Comparison of ENCODE assay signal across 12 cellular contexts in genomic region chr15:67745059-67745993, GRCh38.
A peak's percentile ranks its signal among the peaks of the same experiment; 100 is the strongest.
DNase-seq lines count a peak whose midpoint lies in the region; ATAC-seq, FAIRE-seq and TF ChIP-seq lines count a peak whose summit lies in the region.
"Had no signal": no experiment of that assay in that cellular context is flagged by ENCODE, and none has a peak within 500 bp of the region (broad histone marks: within the 10 kb centered on the region; RNA-seq: fewer than 3 reads in every experiment).

No MANE protein-coding gene starts in this region.

- BruUV-seq in HCT116 (replicated peaks; lab: Mats Ljungman, UMichigan) (no TSS peak), OCI-LY7 (replicated peaks; lab: Mats Ljungman, UMichigan) (no TSS peak)

- FAIRE-seq in islet of Langerhans (lab: Jason Lieb, UNC) = peak; percentile 82

- peaks cover 56% of the 10 kb centered on the region for H3K4me1 Mint-ChIP-seq in CD14-positive monocyte
- H3K4me1 Mint-ChIP-seq in activated naive CD8-positive, alpha-beta T cell (ENCODE audit: low read depth) = peaks cover 60% of the 10 kb centered on the region

- H3K9me2 ChIP-seq in HCT116 (ENCODE audit: insufficient read depth) = no peaks in the 10 kb centered on the region
- H3K9me2 ChIP-seq in OCI-LY7 (ENCODE audit: insufficient read depth, low read length) = no peaks in the 10 kb centered on the region

- H3K9me3 Mint-ChIP-seq in CD14-positive monocyte = no peaks in the 10 kb centered on the region
- H3K9me3 Mint-ChIP-seq in activated naive CD8-positive, alpha-beta T cell (ENCODE audit: low read depth) = no peaks in the 10 kb centered on the region

- intact Hi-C loops in CD14-positive monocyte (cut with micrococcal nuclease) = no loop called here
- intact Hi-C loops in HCT116 (cut with micrococcal nuclease) = no loop called here
- intact Hi-C loops in OCI-LY7 (cut with micrococcal nuclease; ENCODE audit: unreplicated experiment) = no loop called here

- no peak for DNase-seq in CD14-positive monocyte (ENCODE audit: low spot score)
- DNase-seq in HCT116 (ENCODE audit: low read depth, low spot score) = no peak
- no peak for DNase-seq in HK-2 (ENCODE audit: unreplicated experiment)
- DNase-seq in Ammon's horn (ENCODE audit: low spot score) = no peak
- no peak for DNase-seq in pons (ENCODE audit: low spot score)
- no peak for DNase-seq in OCI-LY7 (ENCODE audit: low spot score)
- DNase-seq: activated CD8-positive, alpha-beta memory T cell treated with anti-CD3 and anti-CD28 coated beads, Interleukin-2, amount 50 U/mL, for 4 hours; heart right ventricle; NCI-H526; right cardiac atrium had no signal

- H3K27me3 Mint-ChIP-seq in CD14-positive monocyte (ENCODE audit: low read depth in 3 of 3) = peaks cover 0 to 3% (median 0%) of the 10 kb centered on the region in 3 donors
- H3K27me3 Mint-ChIP-seq in activated naive CD8-positive, alpha-beta T cell = no peaks in the 10 kb centered on the region

- H3K4me1 ChIP-seq in HCT116 (ENCODE audit: control insufficient read depth in 1 of 2, insufficient read depth in 2 of 2, low read length in 2 of 2) (no peaks in the 10 kb centered on the region), OCI-LY7 (ENCODE audit: insufficient read depth, low read length, poor library complexity, severe bottlenecking) (no peaks in the 10 kb centered on the region)

- H3K79me2 ChIP-seq in HCT116 (ENCODE audit: insufficient read depth, low read length) (no peaks in the 10 kb centered on the region), OCI-LY7 (ENCODE audit: insufficient read depth, low read depth, low read length) (no peaks in the 10 kb centered on the region)

- RAD21 ChIA-PET in HCT116 (lab: Charles Lee; ENCODE audit: low non-redundant PET in 1 of 2, low total read pairs in 2 of 2, uncharacterized antibody in 2 of 2, unreplicated experiment in 2 of 2) = no interaction called here

- no peak for TF ChIP-seq POLR2A in HCT116 (IDR thresholded peaks at IDR 0.05; ENCODE audit: borderline replicate concordance, extremely low read depth, insufficient read depth, insufficient read length)

- no peak for TF ChIP-seq CTCF in CD14-positive monocyte (IDR thresholded peaks at IDR 0.05)
- TF ChIP-seq CTCF in HCT116 (IDR thresholded peaks at IDR 0.05 in 2 of 3, conservative IDR thresholded peaks at IDR 0.05 in 1 of 3; ENCODE audit: borderline replicate concordance in 1 of 3, insufficient read depth in 1 of 3, low read depth in 2 of 3, low read length in 2 of 3) = no peak
- TF ChIP-seq CTCF in OCI-LY7 (conservative IDR thresholded peaks at IDR 0.05; ENCODE audit: low read length) = no peak

- no peak overlapping the region for H3K4me2 ChIP-seq in HCT116 (ENCODE audit: low read length)
- no peak overlapping the region for H3K4me2 ChIP-seq in OCI-LY7 (ENCODE audit: low read length)

- no peaks in the 10 kb centered on the region for H3K9me3 ChIP-seq in HCT116 (ENCODE audit: control insufficient read depth in 1 of 2, insufficient read depth in 1 of 2, low read depth in 1 of 2, low read length in 2 of 2)
- no peaks in the 10 kb centered on the region for H3K9me3 ChIP-seq in OCI-LY7 (ENCODE audit: low read length)
- H3K9me3 ChIP-seq: heart right ventricle had no signal

- H2AFZ ChIP-seq in HCT116 (ENCODE audit: low read depth, low read length, poor library complexity, severe bottlenecking) (no peak overlapping the region), OCI-LY7 (ENCODE audit: low read length) (no peak overlapping the region)

- CTCF ChIA-PET in HCT116 (lab: Charles Lee) = no interaction called here
- CTCF ChIA-PET in OCI-LY7 (lab: Charles Lee; ENCODE audit: unreplicated experiment) = no interaction called here

- POLR2A ChIA-PET in HCT116 (lab: Charles Lee) = interaction anchor here (0.9 kb wide), 1 partner anchor 9 kb away, joined by 3 read pairs; no protein-coding TSS in a partner anchor
- POLR2A ChIA-PET in OCI-LY7 (lab: Charles Lee) = interaction anchor here (0.8 to 1.2 kb wide), 3 partner anchors 11 to 39 kb away, joined by 3 read pairs; no protein-coding TSS in a partner anchor

- no peak for ATAC-seq in HCT116

- no peak overlapping the region for H3K4me3 ChIP-seq in HCT116 (replicated peaks in 1 of 2; ENCODE audit: low read depth in 1 of 2, low read length in 2 of 2)
- no peak overlapping the region for H3K4me3 ChIP-seq in OCI-LY7 (ENCODE audit: low read depth, low read length, poor library complexity, severe bottlenecking)
- H3K4me3 ChIP-seq: heart right ventricle had no signal

- TF ChIP-seq RAD21 in HCT116 (IDR thresholded peaks at IDR 0.05; ENCODE audit: low read depth) = no peak

- peak overlapping the region; percentile 82 to 92 (median 91) for H3K27ac Mint-ChIP-seq in CD14-positive monocyte
- H3K27ac Mint-ChIP-seq in activated naive CD8-positive, alpha-beta T cell = peak overlapping the region; percentile 67

- no peak overlapping the region for H3K4me3 Mint-ChIP-seq in CD14-positive monocyte
- H3K4me3 Mint-ChIP-seq in activated naive CD8-positive, alpha-beta T cell = peak overlapping the region; percentile 38

- H3K9ac ChIP-seq in HCT116 (ENCODE audit: low read length) = no peak overlapping the region

- H4K20me1 ChIP-seq in HCT116 (ENCODE audit: insufficient read depth) (no peaks in the 10 kb centered on the region), OCI-LY7 (ENCODE audit: insufficient read depth, low read length) (no peaks in the 10 kb centered on the region)

- peaks cover 8 to 17% of the 10 kb centered on the region in 2 donors for H3K36me3 Mint-ChIP-seq in CD14-positive monocyte
- H3K36me3 Mint-ChIP-seq in activated naive CD8-positive, alpha-beta T cell = peaks cover 2% of the 10 kb centered on the region

- H3K36me3 ChIP-seq in HCT116 (ENCODE audit: control insufficient read depth in 1 of 2, insufficient read depth in 2 of 2, low read length in 2 of 2) (no peaks in the 10 kb centered on the region), OCI-LY7 (ENCODE audit: insufficient read depth, low read length) (no peaks in the 10 kb centered on the region)

- no peaks in the 10 kb centered on the region for H3K27me3 ChIP-seq in HCT116 (ENCODE audit: insufficient read depth, low read length)
- H3K27me3 ChIP-seq: heart right ventricle had no signal

- H3K27ac ChIP-seq in HCT116 (ENCODE audit: low read depth, low read length) (no peak overlapping the region), OCI-LY7 (ENCODE audit: low read depth, low read length, poor library complexity, severe bottlenecking) (no peak overlapping the region)
- H3K27ac ChIP-seq: heart right ventricle had no signal

TF ChIP-seq in HCT116, 20 proteins besides CTCF, POLR2A, EP300 and RAD21:
- TF ChIP-seq SRF (IDR thresholded peaks at IDR 0.05; ENCODE audit: low read depth) (no peak), CEBPB (IDR thresholded peaks at IDR 0.05; ENCODE audit: low read depth) (peak; percentile 79)
